Comparison of ENCODE assay signal across 1 cellular context in genomic region chr17:76480676-76481075, GRCh38.
TF ChIP-seq lines count a peak whose summit lies in the region.

No MANE protein-coding gene starts in this region.

TF ChIP-seq in HepG2, 621 proteins besides CTCF, POLR2A, EP300 and RAD21:
- TF ChIP-seq AKAP8 (CRISPR knock-in tag; IDR thresholded peaks at IDR 0.05), result no peak
- TF ChIP-seq REL (CRISPR knock-in tag; conservative IDR thresholded peaks at IDR 0.05), result no peak
- TF ChIP-seq MED13 (CRISPR knock-in tag; IDR thresholded peaks at IDR 0.05), result no peak
- TF ChIP-seq RCOR2 (CRISPR knock-in tag; IDR thresholded peaks at IDR 0.05), result no peak
- TF ChIP-seq MED8 (CRISPR knock-in tag; IDR thresholded peaks at IDR 0.05; ENCODE audit: insufficient replicate concordance), result no peak
- no peak for TF ChIP-seq ZNF850 (CRISPR knock-in tag; conservative IDR thresholded peaks at IDR 0.05)
- TF ChIP-seq ZNF550 (CRISPR knock-in tag; IDR thresholded peaks at IDR 0.05; ENCODE audit: borderline replicate concordance), result no peak
- no peak for TF ChIP-seq ADNP (CRISPR knock-in tag; IDR thresholded peaks at IDR 0.05)
- TF ChIP-seq ZNF431 (CRISPR knock-in tag; IDR thresholded peaks at IDR 0.05; ENCODE audit: borderline replicate concordance, low read depth), result no peak
- no peak for TF ChIP-seq ZNF660 (CRISPR knock-in tag; IDR thresholded peaks at IDR 0.05; ENCODE audit: borderline replicate concordance, low read depth)
- no peak for TF ChIP-seq ZNF275 (CRISPR knock-in tag; IDR thresholded peaks at IDR 0.05; ENCODE audit: borderline replicate concordance)
- no peak for TF ChIP-seq PHF8 (CRISPR knock-in tag; IDR thresholded peaks at IDR 0.05)
- TF ChIP-seq ZNF234 (CRISPR knock-in tag; conservative IDR thresholded peaks at IDR 0.05), result no peak
- no peak for TF ChIP-seq ZNF512 (CRISPR knock-in tag; IDR thresholded peaks at IDR 0.05)
- TF ChIP-seq FOSL2 (CRISPR knock-in tag; IDR thresholded peaks at IDR 0.05), result no peak
- no peak for TF ChIP-seq ZNF883 (CRISPR knock-in tag; IDR thresholded peaks at IDR 0.05; ENCODE audit: not compliant biosample characterization)
- no peak for TF ChIP-seq ZNF121 (CRISPR knock-in tag; IDR thresholded peaks at IDR 0.05)
- no peak for TF ChIP-seq EED (CRISPR knock-in tag; IDR thresholded peaks at IDR 0.05)
- TF ChIP-seq FOXA1 (IDR thresholded peaks at IDR 0.05), result no peak
- TF ChIP-seq FOXA1 (CRISPR knock-in tag; IDR thresholded peaks at IDR 0.05), result no peak
TF ChIP-seq in HepG2: peak in this region for 0.
